Comparison of ENCODE assay signal across 8 cellular contexts in genomic region chr19:49767380-49767779, GRCh38. TPM values are rescaled to one million over a fixed set of nuclear protein-coding genes. Genes with fewer than 3 reads are reported as not detected.
DNase-seq lines count a peak whose midpoint lies in the region; ATAC-seq and TF ChIP-seq lines count a peak whose summit lies in the region.

No MANE protein-coding gene starts in this region.

- H3K27ac Mint-ChIP-seq in naive thymus-derived CD8-positive, alpha-beta T cell = peak overlapping the region; percentile 76 to 97 (median 88)

- H3K4me3 ChIP-seq in BLaER1 = peak overlapping the region; percentile 85
- H3K4me3 ChIP-seq in Loucy (ENCODE audit: low read length, poor library complexity, severe bottlenecking) = peak overlapping the region; percentile 100

- no peak for ATAC-seq in naive thymus-derived CD8-positive, alpha-beta T cell

- peak overlapping the region; percentile 98 for H2AFZ ChIP-seq in Loucy (ENCODE audit: low read length)

- H3K79me2 ChIP-seq in Loucy (ENCODE audit: insufficient read depth, low read length) = peaks cover 35% of the 10 kb centered on the region

- DNase-seq in dermis blood vessel endothelial cell (peak; percentile 28), SIG-M5 (lab: John Stamatoyannopoulos, UW) (no peak), SW 1271 (lab: John Stamatoyannopoulos, UW) (no peak)
- no peak for DNase-seq in naive thymus-derived CD8-positive, alpha-beta T cell
- DNase-seq in stimulated activated CD4-positive, alpha-beta T cell treated with anti-CD3 and anti-CD28 coated beads, Interleukin-15, amount 100 ng/mL, for 24 hours = no peak
- no peak for DNase-seq in activated CD4-positive, CD25-positive, alpha-beta regulatory T cell (lab: John Stamatoyannopoulos, UW)

- no peak for TF ChIP-seq CTCF in Loucy (conservative IDR thresholded peaks at IDR 0.05; ENCODE audit: low read length)

- peaks cover 0 to 9% (median 0%) of the 10 kb centered on the region in 3 donors for H3K36me3 Mint-ChIP-seq in naive thymus-derived CD8-positive, alpha-beta T cell

- H3K9me3 ChIP-seq in BLaER1 = no peaks in the 10 kb centered on the region
- H3K9me3 ChIP-seq in Loucy (ENCODE audit: insufficient read depth, low read depth, low read length) = no peaks in the 10 kb centered on the region

- H3K9ac ChIP-seq in BLaER1 = peak overlapping the region; percentile 89
- peak overlapping the region; percentile 99 for H3K9ac ChIP-seq in Loucy (ENCODE audit: low read depth, low read length, poor library complexity, severe bottlenecking)

- H3K27me3 ChIP-seq in BLaER1 (no peaks in the 10 kb centered on the region), Loucy (ENCODE audit: insufficient read depth, low read length, poor library complexity, severe bottlenecking) (no peaks in the 10 kb centered on the region)

- peaks cover 31 to 48% (median 41%) of the 10 kb centered on the region in 4 donors for H3K4me1 Mint-ChIP-seq in naive thymus-derived CD8-positive, alpha-beta T cell

- POLR2A ChIA-PET in naive thymus-derived CD8-positive, alpha-beta T cell (lab: Charles Lee) = interaction anchor here (0.5 to 3.6 kb wide), 11 partner anchors 38 to 957 kb away, joined by 3 to 40 read pairs (median 5); partner anchors contain the start of genes AKT1S1, ATF5, FUZ and NUP62

- H3K4me3 Mint-ChIP-seq in naive thymus-derived CD8-positive, alpha-beta T cell = peak overlapping the region; percentile 77 to 97 (median 91)

- H4K20me1 ChIP-seq in BLaER1 (peaks cover 27% of the 10 kb centered on the region), Loucy (ENCODE audit: insufficient read depth, low read length, poor library complexity, severe bottlenecking) (peaks cover 17% of the 10 kb centered on the region)

- H3K4me1 ChIP-seq in BLaER1 = peaks cover 23% of the 10 kb centered on the region
- H3K4me1 ChIP-seq in Loucy (ENCODE audit: insufficient read depth, low read length, poor library complexity, severe bottlenecking) = peaks cover 27% of the 10 kb centered on the region

- peak overlapping the region; percentile 71 for H3K27ac ChIP-seq in BLaER1

- H3K27me3 Mint-ChIP-seq in naive thymus-derived CD8-positive, alpha-beta T cell = peaks cover 0 to 4% (median 0%) of the 10 kb centered on the region in 5 donors

- no peaks in the 10 kb centered on the region for H3F3A ChIP-seq in Loucy (ENCODE audit: low read depth)

- H3K36me3 ChIP-seq in BLaER1 = peaks cover 23% of the 10 kb centered on the region
- no peaks in the 10 kb centered on the region for H3K36me3 ChIP-seq in Loucy (ENCODE audit: insufficient read depth, low read length)

- H3K9me2 ChIP-seq in Loucy (replicated peaks; ENCODE audit: low read depth, low read length) = no peaks in the 10 kb centered on the region

- no peaks in the 10 kb centered on the region for H3K9me3 Mint-ChIP-seq in naive thymus-derived CD8-positive, alpha-beta T cell

- H3K4me2 ChIP-seq in BLaER1 = peak overlapping the region; percentile 97
- H3K4me2 ChIP-seq in Loucy (ENCODE audit: low read depth, low read length, poor library complexity, severe bottlenecking) = peak overlapping the region; percentile 100

RNA-seq across cellular contexts. Expression of gene AP2A1, which starts 0.6 kb away (rescaled TPM):
- 52.1 and 129 TPM in 2 replicates for total RNA-seq in dermis blood vessel endothelial cell
- total RNA-seq in naive thymus-derived CD8-positive, alpha-beta T cell = 10 to 100 TPM; 56.1 to 57.8 TPM
- polyA plus RNA-seq in naive thymus-derived CD8-positive, alpha-beta T cell = 1 to 10 TPM; 4.5 to 6.5 (median 4.9) TPM

RNA-seq across cellular contexts. Expression of gene TSKS, which starts 4.3 kb away (rescaled TPM):
- 0.17 TPM in 1 of 2 replicates, not detected in the other for total RNA-seq in dermis blood vessel endothelial cell
- 1 to 10 TPM; 3.5 to 4.8 TPM for total RNA-seq in naive thymus-derived CD8-positive, alpha-beta T cell
- polyA plus RNA-seq in naive thymus-derived CD8-positive, alpha-beta T cell = 1 to 10 TPM in 1 of 3 donors, under 1 TPM in 2; 0.17 to 1.2 (median 0.40) TPM

RNA-seq across cellular contexts. Expression of gene FUZ, which starts 45.7 kb away (rescaled TPM):
- total RNA-seq in dermis blood vessel endothelial cell = 19.2 and 22.4 TPM in 2 replicates
- 10 to 100 TPM; 23.0 to 28.8 TPM for total RNA-seq in naive thymus-derived CD8-positive, alpha-beta T cell
- 1 to 10 TPM; 5.4 to 7.5 (median 7.0) TPM for polyA plus RNA-seq in naive thymus-derived CD8-positive, alpha-beta T cell

RNA-seq across cellular contexts. Expression of gene MED25, which starts 50.7 kb away (rescaled TPM):
- 13.4 and 34.4 TPM in 2 replicates for total RNA-seq in dermis blood vessel endothelial cell
- total RNA-seq in naive thymus-derived CD8-positive, alpha-beta T cell = 10 to 100 TPM; 39.8 to 43.2 TPM
- 10 to 100 TPM in 2 of 3 donors, 1 to 10 TPM in 1; 7.5 to 19.2 (median 13.1) TPM for polyA plus RNA-seq in naive thymus-derived CD8-positive, alpha-beta T cell
